1 cellular context compared by ENCODE assay signal in the genomic region with DNA sequence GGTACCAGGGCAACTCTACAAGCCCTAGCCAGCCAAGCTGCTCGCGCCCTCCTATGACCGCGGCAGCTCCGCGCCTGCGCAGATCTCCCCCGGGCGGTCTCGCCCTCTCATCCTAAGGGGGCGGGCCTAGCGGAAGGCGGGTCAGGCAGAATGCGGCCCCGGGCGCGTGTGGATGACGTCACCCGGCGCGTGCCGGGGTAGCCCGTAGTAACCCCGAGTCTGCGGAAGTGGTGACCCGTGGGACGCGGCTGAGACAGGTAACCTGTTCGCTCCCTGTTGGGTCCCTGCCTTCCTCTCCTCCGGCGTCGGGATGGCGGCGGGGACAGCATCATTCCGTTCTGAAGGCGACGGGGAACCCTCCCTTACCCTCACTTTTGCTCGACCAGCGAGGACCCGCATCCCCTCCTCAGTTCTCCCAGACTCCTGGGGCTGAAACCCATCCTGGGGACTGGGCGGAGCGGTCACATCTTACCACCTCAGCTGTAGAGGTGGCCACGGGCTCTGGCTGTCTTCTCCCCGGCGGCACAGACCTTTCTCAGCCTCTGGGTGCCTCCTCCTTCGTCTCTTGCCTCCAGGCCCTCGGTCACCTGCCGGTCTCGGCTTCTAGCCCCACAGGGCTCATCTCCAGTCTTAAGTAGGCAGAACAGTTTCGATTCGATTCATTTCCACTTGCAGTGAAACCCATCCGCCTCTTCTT.
TF ChIP-seq lines count a peak whose summit lies in the region.

A gene with protein sequence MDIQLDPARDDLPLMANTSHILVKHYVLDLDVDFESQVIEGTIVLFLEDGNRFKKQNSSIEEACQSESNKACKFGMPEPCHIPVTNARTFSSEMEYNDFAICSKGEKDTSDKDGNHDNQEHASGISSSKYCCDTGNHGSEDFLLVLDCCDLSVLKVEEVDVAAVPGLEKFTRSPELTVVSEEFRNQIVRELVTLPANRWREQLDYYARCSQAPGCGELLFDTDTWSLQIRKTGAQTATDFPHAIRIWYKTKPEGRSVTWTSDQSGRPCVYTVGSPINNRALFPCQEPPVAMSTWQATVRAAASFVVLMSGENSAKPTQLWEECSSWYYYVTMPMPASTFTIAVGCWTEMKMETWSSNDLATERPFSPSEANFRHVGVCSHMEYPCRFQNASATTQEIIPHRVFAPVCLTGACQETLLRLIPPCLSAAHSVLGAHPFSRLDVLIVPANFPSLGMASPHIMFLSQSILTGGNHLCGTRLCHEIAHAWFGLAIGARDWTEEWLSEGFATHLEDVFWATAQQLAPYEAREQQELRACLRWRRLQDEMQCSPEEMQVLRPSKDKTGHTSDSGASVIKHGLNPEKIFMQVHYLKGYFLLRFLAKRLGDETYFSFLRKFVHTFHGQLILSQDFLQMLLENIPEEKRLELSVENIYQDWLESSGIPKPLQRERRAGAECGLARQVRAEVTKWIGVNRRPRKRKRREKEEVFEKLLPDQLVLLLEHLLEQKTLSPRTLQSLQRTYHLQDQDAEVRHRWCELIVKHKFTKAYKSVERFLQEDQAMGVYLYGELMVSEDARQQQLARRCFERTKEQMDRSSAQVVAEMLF (plus strand): TSS at position 205 of the 697 bp plus-strand sequence. CDS start 33,085 bp downstream, outside the sequence.

TF ChIP-seq in K562, 482 proteins besides CTCF, POLR2A, EP300 and RAD21 (continued from another document and continues in another):
- TF ChIP-seq CHD7 (IDR thresholded peaks at IDR 0.05; ENCODE audit: low read depth, low read length) (no peak), ZNF134 (CRISPR knock-in tag; conservative IDR thresholded peaks at IDR 0.05) (no peak), ZBTB5 (IDR thresholded peaks at IDR 0.05) (no peak), ARNT (IDR thresholded peaks at IDR 0.05) (no peak), SRF (CRISPR knock-in tag; IDR thresholded peaks at IDR 0.05) (peak in 1 of 2 experiments; percentile 59; a peak in 1 of 4 replicates), MYNN (IDR thresholded peaks at IDR 0.05) (no peak), MYNN (CRISPR knock-in tag; IDR thresholded peaks at IDR 0.05) (no peak), SPI1 (IDR thresholded peaks at IDR 0.05; ENCODE audit: borderline replicate concordance, low read depth, low read length) (peak; percentile 85), ZBTB43 (CRISPR knock-in tag; IDR thresholded peaks at IDR 0.05) (no peak), ERF (CRISPR knock-in tag; IDR thresholded peaks at IDR 0.05) (0 out of 2 replicates have a peak, but pooled peaks have one; percentile 81), CUX1 (CRISPR knock-in tag; IDR thresholded peaks at IDR 0.05) (no peak)
- TF ChIP-seq, protein P1, sequence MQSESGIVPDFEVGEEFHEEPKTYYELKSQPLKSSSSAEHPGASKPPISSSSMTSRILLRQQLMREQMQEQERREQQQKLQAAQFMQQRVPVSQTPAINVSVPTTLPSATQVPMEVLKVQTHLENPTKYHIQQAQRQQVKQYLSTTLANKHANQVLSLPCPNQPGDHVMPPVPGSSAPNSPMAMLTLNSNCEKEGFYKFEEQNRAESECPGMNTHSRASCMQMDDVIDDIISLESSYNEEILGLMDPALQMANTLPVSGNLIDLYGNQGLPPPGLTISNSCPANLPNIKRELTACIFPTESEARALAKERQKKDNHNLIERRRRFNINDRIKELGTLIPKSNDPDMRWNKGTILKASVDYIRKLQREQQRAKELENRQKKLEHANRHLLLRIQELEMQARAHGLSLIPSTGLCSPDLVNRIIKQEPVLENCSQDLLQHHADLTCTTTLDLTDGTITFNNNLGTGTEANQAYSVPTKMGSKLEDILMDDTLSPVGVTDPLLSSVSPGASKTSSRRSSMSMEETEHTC (IDR thresholded peaks at IDR 0.05) = peak; percentile 84
- TF ChIP-seq, protein P2, sequence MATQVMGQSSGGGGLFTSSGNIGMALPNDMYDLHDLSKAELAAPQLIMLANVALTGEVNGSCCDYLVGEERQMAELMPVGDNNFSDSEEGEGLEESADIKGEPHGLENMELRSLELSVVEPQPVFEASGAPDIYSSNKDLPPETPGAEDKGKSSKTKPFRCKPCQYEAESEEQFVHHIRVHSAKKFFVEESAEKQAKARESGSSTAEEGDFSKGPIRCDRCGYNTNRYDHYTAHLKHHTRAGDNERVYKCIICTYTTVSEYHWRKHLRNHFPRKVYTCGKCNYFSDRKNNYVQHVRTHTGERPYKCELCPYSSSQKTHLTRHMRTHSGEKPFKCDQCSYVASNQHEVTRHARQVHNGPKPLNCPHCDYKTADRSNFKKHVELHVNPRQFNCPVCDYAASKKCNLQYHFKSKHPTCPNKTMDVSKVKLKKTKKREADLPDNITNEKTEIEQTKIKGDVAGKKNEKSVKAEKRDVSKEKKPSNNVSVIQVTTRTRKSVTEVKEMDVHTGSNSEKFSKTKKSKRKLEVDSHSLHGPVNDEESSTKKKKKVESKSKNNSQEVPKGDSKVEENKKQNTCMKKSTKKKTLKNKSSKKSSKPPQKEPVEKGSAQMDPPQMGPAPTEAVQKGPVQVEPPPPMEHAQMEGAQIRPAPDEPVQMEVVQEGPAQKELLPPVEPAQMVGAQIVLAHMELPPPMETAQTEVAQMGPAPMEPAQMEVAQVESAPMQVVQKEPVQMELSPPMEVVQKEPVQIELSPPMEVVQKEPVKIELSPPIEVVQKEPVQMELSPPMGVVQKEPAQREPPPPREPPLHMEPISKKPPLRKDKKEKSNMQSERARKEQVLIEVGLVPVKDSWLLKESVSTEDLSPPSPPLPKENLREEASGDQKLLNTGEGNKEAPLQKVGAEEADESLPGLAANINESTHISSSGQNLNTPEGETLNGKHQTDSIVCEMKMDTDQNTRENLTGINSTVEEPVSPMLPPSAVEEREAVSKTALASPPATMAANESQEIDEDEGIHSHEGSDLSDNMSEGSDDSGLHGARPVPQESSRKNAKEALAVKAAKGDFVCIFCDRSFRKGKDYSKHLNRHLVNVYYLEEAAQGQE (CRISPR knock-in tag; IDR thresholded peaks at IDR 0.05; ENCODE audit: low read depth) = no peak
